In the genomic region with DNA sequence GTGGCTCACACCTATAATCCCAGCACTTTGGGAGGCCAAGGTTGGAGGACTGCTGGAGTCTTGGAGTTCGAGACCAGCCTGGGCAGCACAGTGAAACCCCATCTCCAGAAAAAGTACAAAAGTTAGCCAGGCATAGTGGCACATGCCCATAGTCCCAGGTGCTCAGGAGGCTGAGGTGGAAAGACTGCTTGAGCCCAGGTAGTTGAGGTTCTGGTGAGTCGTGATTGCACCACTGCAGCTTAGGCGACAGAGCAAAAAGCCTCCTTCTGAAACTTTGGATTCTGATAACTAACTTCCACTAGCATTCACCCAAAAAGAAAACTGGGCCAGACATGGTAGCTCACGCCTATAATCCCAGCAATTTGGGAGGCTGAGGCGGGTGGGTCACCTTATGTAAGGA, we compare ENCODE assay signal across 24 cellular contexts. TPM values are rescaled to one million over a fixed set of nuclear protein-coding genes. Genes with fewer than 3 reads are reported as not detected.
"Had no signal": no experiment of that assay in that cellular context is flagged by ENCODE, and none has a peak within 500 bp of the region (broad histone marks: within the 10 kb centered on the region; RNA-seq: fewer than 3 reads in every experiment).

No MANE protein-coding gene starts in this region.

- ATAC-seq: Panc1 had no signal

- H3K9me3 ChIP-seq: SK-N-SH had no signal

- H3K27ac ChIP-seq: HL-60, RWPE1 had no signal

- H3K9me2 ChIP-seq: SK-N-SH had no signal

- DNase-seq: IMR-90, Karpas-422, KG1, MM.1S, NCI-H1092 treated with DMSO at 0.1 percent for 48 hours, NCI-H1436, NCI-H187, NCI-H2029, NCI-H2081 treated with DMSO at 0.1 percent for 48 hours, NCI-H2171, NCI-H226, NCI-H446, NCI-H510A, NCI-H524 treated with DMSO at 0.1 percent for 48 hours, NCI-H69, NCI-H774, SHP77, SK-N-SH had no signal

- H3K9ac ChIP-seq: SK-N-SH had no signal

- H3K4me2 ChIP-seq: SK-N-SH had no signal

- FAIRE-seq: HTR-8/SVneo had no signal

RNA-seq across cellular contexts. Expression of gene COX8C, which starts 20.8 kb away (rescaled TPM):
- total RNA-seq: IMR-90, M059J, SK-MEL-5 had no signal
- polyA plus RNA-seq: IMR-90, SK-N-SH had no signal
